ENCODE assay signal across 14 cellular contexts in the genomic region with DNA sequence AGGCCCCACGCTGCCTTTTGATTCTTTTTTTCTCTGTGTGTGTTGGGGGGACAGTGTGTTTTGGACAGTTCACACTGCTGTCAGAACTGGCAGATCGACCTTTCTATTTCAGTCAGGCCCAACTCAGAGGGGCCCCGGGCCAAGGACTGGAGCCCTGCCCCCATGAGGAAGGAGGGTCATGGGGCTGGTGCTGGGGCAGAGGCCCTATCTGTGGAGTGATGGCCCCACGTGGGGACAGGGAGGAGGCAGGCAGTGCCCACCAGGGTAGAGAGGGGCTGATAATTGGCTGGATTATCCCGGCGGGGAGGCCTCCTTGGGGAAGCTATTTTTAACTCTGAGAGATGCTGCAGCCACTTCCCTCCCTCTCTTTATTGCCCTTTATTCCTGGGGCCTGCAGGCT. TPM values are rescaled to one million over a fixed set of nuclear protein-coding genes. Genes with fewer than 3 reads are reported as not detected.
A peak's percentile ranks its signal among the peaks of the same experiment; 100 is the strongest.
DNase-seq lines count a peak whose midpoint lies in the region; FAIRE-seq and TF ChIP-seq lines count a peak whose summit lies in the region.
"Had no signal": no experiment of that assay in that cellular context is flagged by ENCODE, and none has a peak within 500 bp of the region (broad histone marks: within the 10 kb centered on the region; RNA-seq: fewer than 3 reads in every experiment).

No MANE protein-coding gene starts in this region.

- DNase-seq in NB4 (ENCODE audit: low read depth) (peak; percentile 70), ecto neural progenitor cell (ENCODE audit: low spot score) (peak; percentile 85), kidney (peak; percentile 73), testis (no peak), hippocampal formation (lab: John Stamatoyannopoulos, UW) (no peak)
- DNase-seq in activated CD4-positive, CD25-positive, alpha-beta regulatory T cell treated with anti-CD3 and anti-CD28 coated beads, Interleukin-2, amount 50 U/mL, for 72 hours = no peak
- DNase-seq in activated CD8-positive, alpha-beta memory T cell treated with anti-CD3 and anti-CD28 coated beads for 24 hours = no peak
- DNase-seq: activated CD4-positive, alpha-beta T cell treated with anti-CD3 and anti-CD28 coated beads, Interleukin-2, amount 50 U/mL, for 1 hour; islet precursor cell; MG63; naive B cell; NCI-H2171; T-helper 17 cell had no signal

- no peak overlapping the region for H3K4me3 ChIP-seq in NB4 (ENCODE audit: low read depth, low read length)
- no peak overlapping the region for H3K4me3 ChIP-seq in kidney (ENCODE audit: low read length in 2 of 2)
- no peak overlapping the region for H3K4me3 ChIP-seq in testis
- H3K4me3 ChIP-seq: MG63, skin epidermis had no signal

- H3K4me1 ChIP-seq in kidney (ENCODE audit: control insufficient read depth in 1 of 2, insufficient read depth in 1 of 2, low read depth in 1 of 2, low read length in 2 of 2) (no peaks in the 10 kb centered on the region), testis (peaks cover 16% of the 10 kb centered on the region)

- FAIRE-seq in kidney (lab: Jason Lieb, UNC) = no peak

- TF ChIP-seq CTCF in NB4 (IDR thresholded peaks at IDR 0.05; ENCODE audit: low read depth, low read length) (no peak), kidney (IDR thresholded peaks at IDR 0.05; ENCODE audit: borderline replicate concordance, extremely low read depth, insufficient read depth) (no peak), testis (IDR thresholded peaks at IDR 0.05) (no peak)

- H3K27ac ChIP-seq in kidney (ENCODE audit: low read depth in 2 of 2, low read length in 2 of 2) (no peak overlapping the region), testis (peak overlapping the region; percentile 41 to 60)
- H3K27ac ChIP-seq: skin epidermis had no signal

- H3K36me3 ChIP-seq in kidney (ENCODE audit: control insufficient read depth in 1 of 2, insufficient read depth in 2 of 2, low read length in 2 of 2) (no peaks in the 10 kb centered on the region), testis (ENCODE audit: low read depth, missing control alignments) (no peaks in the 10 kb centered on the region)
- H3K36me3 ChIP-seq: MG63 had no signal

- intact Hi-C loops in kidney (cut with DNase I) = no loop called here
- intact Hi-C loops in testis (cut with DNase I; ENCODE audit: low total_unique reads) = loop anchor here (10.0 kb wide), 1 partner anchor 74 kb away; no protein-coding TSS in a partner anchor

- H3K9ac ChIP-seq in kidney (ENCODE audit: low read length in 2 of 2) = no peak overlapping the region

- no peaks in the 10 kb centered on the region for H3K27me3 ChIP-seq in testis
- H3K27me3 ChIP-seq: MG63 had no signal

- WGBS in testis, 2 donors = 25% methylated on average over 6 of the region's 6 CpGs

- H3K9me3 ChIP-seq in kidney (ENCODE audit: control insufficient read depth in 1 of 2, low read length in 2 of 2) (no peaks in the 10 kb centered on the region), testis (no peaks in the 10 kb centered on the region)
- H3K9me3 ChIP-seq: MG63 had no signal

- TF ChIP-seq POLR2A in NB4 (IDR thresholded peaks at IDR 0.05; ENCODE audit: extremely low read depth, insufficient read length) = no peak
- TF ChIP-seq POLR2A in testis (IDR thresholded peaks at IDR 0.05) = no peak

RNA-seq across cellular contexts. Expression of a gene that starts 5.7 kb away (rescaled TPM):
- 3.1 TPM for total RNA-seq in kidney
- polyA plus RNA-seq in kidney (ENCODE audit: insufficient read depth, low read depth, low replicate concordance) = 3.4 TPM
- 1 to 10 TPM; 2.8 to 5.4 TPM for total RNA-seq in testis
- 2.4 TPM for polyA plus RNA-seq in testis (ENCODE audit: insufficient read depth, low read depth, low replicate concordance)

Comparison
In these comparisons a context has a peak if more than half of its experiments do, and no peak if none do; other contexts are left out.
1. DNase-seq: peak in NB4 (single experiment), ecto neural progenitor cell (single experiment) and kidney (single experiment); none in testis (single experiment), hippocampal formation (0 of 2), activated CD4-positive, CD25-positive, alpha-beta regulatory T cell treated with anti-CD3 and anti-CD28 coated beads, Interleukin-2, amount 50 U/mL, for 72 hours (single experiment) and activated CD8-positive, alpha-beta memory T cell treated with anti-CD3 and anti-CD28 coated beads for 24 hours (single experiment).
2. H3K27ac ChIP-seq: peak in testis (2 of 2); none in kidney (0 of 2).